Comparison of ENCODE assay signal across 20 cellular contexts in genomic region chr2:154049561-154049960, GRCh38.
"Had no signal": no experiment of that assay in that cellular context is flagged by ENCODE, and none has a peak within 500 bp of the region (broad histone marks: within the 10 kb centered on the region; RNA-seq: fewer than 3 reads in every experiment).

No MANE protein-coding gene starts in this region.

- DNase-seq: colonic mucosa; cortex of kidney; effector CD8-positive, alpha-beta T cell; effector memory CD8-positive, alpha-beta T cell; endodermal cell; erythroblast; esophagus squamous epithelium; foreskin fibroblast; foreskin melanocyte; gastrocnemius medialis; glutamatergic neuron; head of caudate nucleus; heart right ventricle; hippocampal formation; left cardiac atrium; left lung; left ventricle myocardium superior; lower lobe of right lung; mesenchymal stem cell; mucosa of descending colon had no signal

- H3K4me3 ChIP-seq: colonic mucosa, esophagus squamous epithelium, gastrocnemius medialis, heart right ventricle, left lung, lower lobe of right lung, mucosa of descending colon had no signal
